In genomic region chr17:48149174-48150106, GRCh38 we compare ENCODE assay signal across 1 cellular context.
TF ChIP-seq lines count a peak whose summit lies in the region.

No MANE protein-coding gene starts in this region.

TF ChIP-seq in HEK293, 187 proteins besides CTCF, POLR2A, EP300 and RAD21 (continued from another document and continues in another):
- TF ChIP-seq ZBTB44 (tag by site-specific recombination; IDR thresholded peaks at IDR 0.05) (peak; percentile 60), ZNF350 (tag by site-specific recombination; IDR thresholded peaks at IDR 0.05) (no peak), ZNF707 (tag by site-specific recombination; IDR thresholded peaks at IDR 0.05) (no peak), ZNF623 (tag by site-specific recombination; IDR thresholded peaks at IDR 0.05) (no peak), ZNF16 (tag by site-specific recombination; IDR thresholded peaks at IDR 0.05; ENCODE audit: low read depth) (no peak), SP7 (tag by site-specific recombination; IDR thresholded peaks at IDR 0.05) (peak; percentile 68), GLIS2 (tag by site-specific recombination; IDR thresholded peaks at IDR 0.05) (peak; percentile 69; the same call in 1 of the 2 replicates), ZSCAN18 (tag by site-specific recombination; IDR thresholded peaks at IDR 0.05) (no peak), ZNF660 (tag by site-specific recombination; IDR thresholded peaks at IDR 0.05) (0 out of 2 replicates have a peak, but pooled peaks have one; percentile 16), OSR2 (tag by site-specific recombination; IDR thresholded peaks at IDR 0.05) (peak; percentile 57; the same call in 1 of the 2 replicates), ZNF138 (tag by site-specific recombination; IDR thresholded peaks at IDR 0.05; ENCODE audit: borderline replicate concordance) (no peak), ZNF37A (tag by site-specific recombination; IDR thresholded peaks at IDR 0.05) (no peak), PRDM4 (tag by site-specific recombination; IDR thresholded peaks at IDR 0.05) (peak; percentile 32), HOXC10 (CRISPR knock-in tag; IDR thresholded peaks at IDR 0.05) (no peak), ZNF677 (tag by site-specific recombination; IDR thresholded peaks at IDR 0.05) (no peak), SCRT2 (tag by site-specific recombination; IDR thresholded peaks at IDR 0.05) (no peak), GLI4 (tag by site-specific recombination; IDR thresholded peaks at IDR 0.05) (no peak), ZNF302 (tag by site-specific recombination; IDR thresholded peaks at IDR 0.05; ENCODE audit: low read depth) (no peak), ZIC2 (tag by site-specific recombination; IDR thresholded peaks at IDR 0.05) (peak; percentile 93), ZNF24 (tag by site-specific recombination; IDR thresholded peaks at IDR 0.05) (peak; percentile 94; the same call in 1 of the 2 replicates), ZNF549 (tag by site-specific recombination; IDR thresholded peaks at IDR 0.05) (no peak), ZNF701 (tag by site-specific recombination; IDR thresholded peaks at IDR 0.05) (no peak), ZNF132 (tag by site-specific recombination; IDR thresholded peaks at IDR 0.05; ENCODE audit: borderline replicate concordance) (no peak), PRDM1 (tag by site-specific recombination; IDR thresholded peaks at IDR 0.05) (peak; percentile 85), ZNF146 (tag by site-specific recombination; IDR thresholded peaks at IDR 0.05) (no peak), GLI2 (tag by site-specific recombination; IDR thresholded peaks at IDR 0.05; ENCODE audit: borderline replicate concordance, low read depth) (no peak), ZBTB17 (tag by site-specific recombination; IDR thresholded peaks at IDR 0.05) (peak; percentile 83), ZNF777 (tag by site-specific recombination; IDR thresholded peaks at IDR 0.05; ENCODE audit: borderline replicate concordance) (no peak), GFI1B (tag by site-specific recombination; IDR thresholded peaks at IDR 0.05) (no peak), ZNF530 (tag by site-specific recombination; IDR thresholded peaks at IDR 0.05; ENCODE audit: low read depth) (no peak), ZNF18 (tag by site-specific recombination; IDR thresholded peaks at IDR 0.05) (no peak), ZNF19 (tag by site-specific recombination; IDR thresholded peaks at IDR 0.05; ENCODE audit: low read depth) (no peak), KLF9 (tag by site-specific recombination; IDR thresholded peaks at IDR 0.05; ENCODE audit: low read depth) (no peak), ZNF510 (tag by site-specific recombination; IDR thresholded peaks at IDR 0.05; ENCODE audit: insufficient replicate concordance) (no peak), ZNF645 (tag by site-specific recombination; IDR thresholded peaks at IDR 0.05) (no peak), ZNF580 (tag by site-specific recombination; IDR thresholded peaks at IDR 0.05) (0 out of 2 replicates have a peak, but pooled peaks have one; percentile 57), ZNF596 (tag by site-specific recombination; IDR thresholded peaks at IDR 0.05) (no peak), ZNF624 (tag by site-specific recombination; IDR thresholded peaks at IDR 0.05) (no peak), ZNF514 (tag by site-specific recombination; IDR thresholded peaks at IDR 0.05) (no peak), KLF1 (tag by site-specific recombination; IDR thresholded peaks at IDR 0.05) (no peak), ZNF214 (tag by site-specific recombination; IDR thresholded peaks at IDR 0.05; ENCODE audit: borderline replicate concordance) (no peak), ZFP69B (tag by site-specific recombination; IDR thresholded peaks at IDR 0.05) (no peak), ZNF324 (tag by site-specific recombination; IDR thresholded peaks at IDR 0.05) (no peak), ZFP3 (tag by site-specific recombination; IDR thresholded peaks at IDR 0.05; ENCODE audit: low read depth) (no peak)
- TF ChIP-seq, protein P1, sequence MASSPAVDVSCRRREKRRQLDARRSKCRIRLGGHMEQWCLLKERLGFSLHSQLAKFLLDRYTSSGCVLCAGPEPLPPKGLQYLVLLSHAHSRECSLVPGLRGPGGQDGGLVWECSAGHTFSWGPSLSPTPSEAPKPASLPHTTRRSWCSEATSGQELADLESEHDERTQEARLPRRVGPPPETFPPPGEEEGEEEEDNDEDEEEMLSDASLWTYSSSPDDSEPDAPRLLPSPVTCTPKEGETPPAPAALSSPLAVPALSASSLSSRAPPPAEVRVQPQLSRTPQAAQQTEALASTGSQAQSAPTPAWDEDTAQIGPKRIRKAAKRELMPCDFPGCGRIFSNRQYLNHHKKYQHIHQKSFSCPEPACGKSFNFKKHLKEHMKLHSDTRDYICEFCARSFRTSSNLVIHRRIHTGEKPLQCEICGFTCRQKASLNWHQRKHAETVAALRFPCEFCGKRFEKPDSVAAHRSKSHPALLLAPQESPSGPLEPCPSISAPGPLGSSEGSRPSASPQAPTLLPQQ (tag by site-specific recombination; IDR thresholded peaks at IDR 0.05) = no peak
- TF ChIP-seq, protein P2, sequence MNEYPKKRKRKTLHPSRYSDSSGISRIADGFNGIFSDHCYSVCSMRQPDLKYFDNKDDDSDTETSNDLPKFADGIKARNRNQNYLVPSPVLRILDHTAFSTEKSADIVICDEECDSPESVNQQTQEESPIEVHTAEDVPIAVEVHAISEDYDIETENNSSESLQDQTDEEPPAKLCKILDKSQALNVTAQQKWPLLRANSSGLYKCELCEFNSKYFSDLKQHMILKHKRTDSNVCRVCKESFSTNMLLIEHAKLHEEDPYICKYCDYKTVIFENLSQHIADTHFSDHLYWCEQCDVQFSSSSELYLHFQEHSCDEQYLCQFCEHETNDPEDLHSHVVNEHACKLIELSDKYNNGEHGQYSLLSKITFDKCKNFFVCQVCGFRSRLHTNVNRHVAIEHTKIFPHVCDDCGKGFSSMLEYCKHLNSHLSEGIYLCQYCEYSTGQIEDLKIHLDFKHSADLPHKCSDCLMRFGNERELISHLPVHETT (tag by site-specific recombination; IDR thresholded peaks at IDR 0.05) = no peak
- TF ChIP-seq, protein P3, sequence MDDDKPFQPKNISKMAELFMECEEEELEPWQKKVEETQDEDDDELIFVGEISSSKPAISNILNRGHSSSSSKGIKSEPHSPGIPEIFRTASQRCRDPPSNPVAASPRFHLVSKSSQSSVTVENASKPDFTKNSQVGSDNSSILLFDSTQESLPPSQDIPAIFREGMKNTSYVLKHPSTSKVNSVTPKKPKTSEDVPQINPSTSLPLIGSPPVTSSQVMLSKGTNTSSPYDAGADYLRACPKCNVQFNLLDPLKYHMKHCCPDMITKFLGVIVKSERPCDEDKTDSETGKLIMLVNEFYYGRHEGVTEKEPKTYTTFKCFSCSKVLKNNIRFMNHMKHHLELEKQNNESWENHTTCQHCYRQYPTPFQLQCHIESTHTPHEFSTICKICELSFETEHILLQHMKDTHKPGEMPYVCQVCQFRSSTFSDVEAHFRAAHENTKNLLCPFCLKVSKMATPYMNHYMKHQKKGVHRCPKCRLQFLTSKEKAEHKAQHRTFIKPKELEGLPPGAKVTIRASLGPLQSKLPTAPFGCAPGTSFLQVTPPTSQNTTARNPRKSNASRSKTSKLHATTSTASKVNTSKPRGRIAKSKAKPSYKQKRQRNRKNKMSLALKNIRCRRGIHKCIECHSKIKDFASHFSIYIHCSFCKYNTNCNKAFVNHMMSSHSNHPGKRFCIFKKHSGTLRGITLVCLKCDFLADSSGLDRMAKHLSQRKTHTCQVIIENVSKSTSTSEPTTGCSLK (tag by site-specific recombination; IDR thresholded peaks at IDR 0.05) = no peak
- TF ChIP-seq, protein P4, sequence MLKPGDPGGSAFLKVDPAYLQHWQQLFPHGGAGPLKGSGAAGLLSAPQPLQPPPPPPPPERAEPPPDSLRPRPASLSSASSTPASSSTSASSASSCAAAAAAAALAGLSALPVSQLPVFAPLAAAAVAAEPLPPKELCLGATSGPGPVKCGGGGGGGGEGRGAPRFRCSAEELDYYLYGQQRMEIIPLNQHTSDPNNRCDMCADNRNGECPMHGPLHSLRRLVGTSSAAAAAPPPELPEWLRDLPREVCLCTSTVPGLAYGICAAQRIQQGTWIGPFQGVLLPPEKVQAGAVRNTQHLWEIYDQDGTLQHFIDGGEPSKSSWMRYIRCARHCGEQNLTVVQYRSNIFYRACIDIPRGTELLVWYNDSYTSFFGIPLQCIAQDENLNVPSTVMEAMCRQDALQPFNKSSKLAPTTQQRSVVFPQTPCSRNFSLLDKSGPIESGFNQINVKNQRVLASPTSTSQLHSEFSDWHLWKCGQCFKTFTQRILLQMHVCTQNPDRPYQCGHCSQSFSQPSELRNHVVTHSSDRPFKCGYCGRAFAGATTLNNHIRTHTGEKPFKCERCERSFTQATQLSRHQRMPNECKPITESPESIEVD (tag by site-specific recombination; IDR thresholded peaks at IDR 0.05) = peak; percentile 72
- TF ChIP-seq, protein P5, sequence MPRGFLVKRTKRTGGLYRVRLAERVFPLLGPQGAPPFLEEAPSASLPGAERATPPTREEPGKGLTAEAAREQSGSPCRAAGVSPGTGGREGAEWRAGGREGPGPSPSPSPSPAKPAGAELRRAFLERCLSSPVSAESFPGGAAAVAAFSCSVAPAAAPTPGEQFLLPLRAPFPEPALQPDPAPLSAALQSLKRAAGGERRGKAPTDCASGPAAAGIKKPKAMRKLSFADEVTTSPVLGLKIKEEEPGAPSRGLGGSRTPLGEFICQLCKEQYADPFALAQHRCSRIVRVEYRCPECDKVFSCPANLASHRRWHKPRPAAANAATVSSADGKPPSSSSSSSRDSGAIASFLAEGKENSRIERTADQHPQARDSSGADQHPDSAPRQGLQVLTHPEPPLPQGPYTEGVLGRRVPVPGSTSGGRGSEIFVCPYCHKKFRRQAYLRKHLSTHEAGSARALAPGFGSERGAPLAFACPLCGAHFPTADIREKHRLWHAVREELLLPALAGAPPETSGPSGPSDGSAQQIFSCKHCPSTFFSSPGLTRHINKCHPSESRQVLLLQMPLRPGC (tag by site-specific recombination; IDR thresholded peaks at IDR 0.05) = no peak
